ENCODE assay signal across 8 cellular contexts in genomic region chr14:55332654-55333570, GRCh38.
DNase-seq lines count a peak whose midpoint lies in the region; ATAC-seq and TF ChIP-seq lines count a peak whose summit lies in the region.

No MANE protein-coding gene starts in this region.

- H3K9me3 Mint-ChIP-seq in activated naive CD8-positive, alpha-beta T cell treated with anti-CD3 and anti-CD28 coated beads for 36 hours, result peaks cover 1% of the 10 kb centered on the region

- H3K4me1 ChIP-seq in gastrocnemius medialis, result peaks cover 67 to 68% of the 10 kb centered on the region in 2 donors

- DNase-seq in NCI-H2107 treated with DMSO at 0.1 percent for 48 hours (lab: John Stamatoyannopoulos, UW; ENCODE audit: unreplicated experiment) (peak; percentile 51), NCI-H2107 (lab: John Stamatoyannopoulos, UW) (no peak), gastrocnemius medialis (no peak), NCI-H524 treated with DMSO at 0.1 percent for 48 hours (lab: John Stamatoyannopoulos, UW) (no peak), RPMI8226 (no peak), MG63 (no peak)
- peak; percentile 17 for DNase-seq in activated naive CD8-positive, alpha-beta T cell treated with anti-CD3 and anti-CD28 coated beads for 36 hours

- ATAC-seq in HG02981 (IDR thresholded peaks at IDR 0.05; ENCODE audit: unreplicated experiment), result peak; percentile 69
- ATAC-seq in gastrocnemius medialis, result peak in 1 of 2 donors; percentile 24

- H3K27me3 ChIP-seq in gastrocnemius medialis, result no peaks in the 10 kb centered on the region
- no peaks in the 10 kb centered on the region for H3K27me3 ChIP-seq in MG63

- H3K27ac Mint-ChIP-seq in activated naive CD8-positive, alpha-beta T cell treated with anti-CD3 and anti-CD28 coated beads for 36 hours, result peak overlapping the region; percentile 66

- H3K4me3 ChIP-seq in gastrocnemius medialis (no peak overlapping the region), MG63 (no peak overlapping the region)

- no peaks in the 10 kb centered on the region for H3K9me3 ChIP-seq in gastrocnemius medialis
- no peaks in the 10 kb centered on the region for H3K9me3 ChIP-seq in MG63

- H3K4me3 Mint-ChIP-seq in activated naive CD8-positive, alpha-beta T cell treated with anti-CD3 and anti-CD28 coated beads for 36 hours, result peak overlapping the region; percentile 51

- intact Hi-C loops in gastrocnemius medialis (cut with DNase I; ENCODE audit: low total_unique reads), result no loop called here

- no peak for TF ChIP-seq CTCF in gastrocnemius medialis (IDR thresholded peaks at IDR 0.05 in 4 of 5, conservative IDR thresholded peaks at IDR 0.05 in 1 of 5)

- H3K36me3 ChIP-seq in gastrocnemius medialis (no peaks in the 10 kb centered on the region), MG63 (no peaks in the 10 kb centered on the region)

- H3K27ac ChIP-seq in gastrocnemius medialis, result peak overlapping the region; percentile 3 to 61 (median 20)

- in situ Hi-C loops in gastrocnemius medialis (cut with MboI; ENCODE audit: low sequenced_read_pairs in 4 of 4), result no loop called here

- no peaks in the 10 kb centered on the region for H3K27me3 Mint-ChIP-seq in activated naive CD8-positive, alpha-beta T cell treated with anti-CD3 and anti-CD28 coated beads for 36 hours

- no peak for TF ChIP-seq POLR2A in gastrocnemius medialis (IDR thresholded peaks at IDR 0.05)

- H3K4me1 Mint-ChIP-seq in activated naive CD8-positive, alpha-beta T cell treated with anti-CD3 and anti-CD28 coated beads for 36 hours, result peaks cover 71% of the 10 kb centered on the region

- peaks cover 19% of the 10 kb centered on the region for H3K36me3 Mint-ChIP-seq in activated naive CD8-positive, alpha-beta T cell treated with anti-CD3 and anti-CD28 coated beads for 36 hours

Comparison
In these comparisons a context has a peak if more than half of its experiments do, and no peak if none do; other contexts are left out.
1. DNase-seq: peak in NCI-H2107 treated with DMSO at 0.1 percent for 48 hours (single experiment) and activated naive CD8-positive, alpha-beta T cell treated with anti-CD3 and anti-CD28 coated beads for 36 hours (single experiment); none in NCI-H2107 (single experiment), gastrocnemius medialis (0 of 2), NCI-H524 treated with DMSO at 0.1 percent for 48 hours (single experiment), RPMI8226 (single experiment) and MG63 (single experiment).